Comparison of ENCODE assay signal across 23 cellular contexts in the genomic region with DNA sequence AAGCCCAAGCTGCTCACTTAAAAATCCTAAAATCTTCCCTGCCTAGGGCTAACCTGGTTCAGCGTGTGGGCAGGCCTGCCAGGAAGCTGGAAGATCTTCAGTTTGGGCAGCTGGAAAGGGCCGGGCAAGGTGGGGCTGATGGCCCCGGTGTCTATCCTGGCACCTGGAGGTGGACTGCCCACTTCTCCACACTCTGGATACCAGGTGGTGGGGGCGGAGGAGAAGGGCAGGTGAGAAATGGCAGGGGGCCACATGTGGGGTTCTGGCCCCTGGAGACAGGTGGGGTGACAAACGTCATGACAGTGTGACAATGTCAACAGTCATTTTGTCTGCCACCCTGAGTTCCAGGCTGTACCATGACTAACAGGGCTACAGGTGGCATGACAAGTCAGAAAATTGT.
"Had no signal": no experiment of that assay in that cellular context is flagged by ENCODE, and none has a peak within 500 bp of the region (broad histone marks: within the 10 kb centered on the region; RNA-seq: fewer than 3 reads in every experiment).

No MANE protein-coding gene starts in this region.

- H3K4me3 ChIP-seq: left lung, ovary, prostate gland, thyroid gland, upper lobe of right lung had no signal

- H3K27me3 ChIP-seq: ovary, thyroid gland, upper lobe of right lung had no signal

- H3K27me3 Mint-ChIP-seq: brain had no signal

- H3K9me3 ChIP-seq: left lung, ovary, prostate gland, thyroid gland, upper lobe of right lung had no signal

- ATAC-seq: activated CD8-positive, alpha-beta T cell treated with anti-CD3 and anti-CD28 coated beads for 36 hours; naive thymus-derived CD8-positive, alpha-beta T cell; T-cell had no signal

- H3K4me1 Mint-ChIP-seq: activated CD4-positive, alpha-beta T cell treated with anti-CD3 and anti-CD28 coated beads, Interleukin-2, amount 10 ng/mL, durations not matched to agents 7 days and 5 days; activated naive CD4-positive, alpha-beta T cell treated with anti-CD3 and anti-CD28 coated beads, Interleukin-2, amount 50 U/mL, for 24 hours; mesothelial cell of epicardium; naive thymus-derived CD8-positive, alpha-beta T cell; T-cell had no signal

- H3K4me1 ChIP-seq: left lung, prostate gland, thyroid gland, upper lobe of right lung had no signal

- H3K9me3 Mint-ChIP-seq: activated CD4-positive, alpha-beta T cell treated with anti-CD3 and anti-CD28 coated beads, Interleukin-2, amount 10 ng/mL, durations not matched to agents 7 days and 5 days; activated CD8-positive, alpha-beta T cell treated with anti-CD3 and anti-CD28 coated beads for 36 hours; activated naive CD4-positive, alpha-beta T cell treated with anti-CD3 and anti-CD28 coated beads, Interleukin-2, amount 50 U/mL, for 24 hours; naive thymus-derived CD8-positive, alpha-beta T cell; stimulated activated naive CD8-positive, alpha-beta T cell treated with anti-CD3 and anti-CD28 coated beads, Interleukin-15, Interleukin-2, amounts not matched to agents 100 ng/mL and 50 ng/mL, for 24 hours; T-cell; T-helper 2 cell treated with Interferon-gamma antibody and Interleukin-4, amounts not matched to agents 5 μg/mL and 100 μg/mL, for 36 hours had no signal

- H3K27ac ChIP-seq: left lung, ovary, prostate gland, thyroid gland, upper lobe of right lung, WERI-Rb-1 had no signal

- H3K4me3 Mint-ChIP-seq: activated CD4-positive, alpha-beta T cell treated with anti-CD3 and anti-CD28 coated beads, Interleukin-2, amount 10 ng/mL, durations not matched to agents 7 days and 5 days; activated CD8-positive, alpha-beta T cell treated with anti-CD3 and anti-CD28 coated beads for 36 hours; activated naive CD4-positive, alpha-beta T cell treated with anti-CD3 and anti-CD28 coated beads, Interleukin-2, amount 50 U/mL, for 24 hours; brain; mesothelial cell of epicardium; naive thymus-derived CD8-positive, alpha-beta T cell; stimulated activated naive CD8-positive, alpha-beta T cell treated with anti-CD3 and anti-CD28 coated beads, Interleukin-15, Interleukin-2, amounts not matched to agents 100 ng/mL and 50 ng/mL, for 24 hours; T-cell; T-helper 2 cell treated with Interferon-gamma antibody and Interleukin-4, amounts not matched to agents 5 μg/mL and 100 μg/mL, for 36 hours had no signal

- H3K36me3 Mint-ChIP-seq: activated naive CD4-positive, alpha-beta T cell treated with anti-CD3 and anti-CD28 coated beads, Interleukin-2, amount 50 U/mL, for 24 hours; brain; mesothelial cell of epicardium; naive thymus-derived CD8-positive, alpha-beta T cell; T-cell had no signal

- H3K27ac Mint-ChIP-seq: activated CD4-positive, alpha-beta T cell treated with anti-CD3 and anti-CD28 coated beads, Interleukin-2, amount 10 ng/mL, durations not matched to agents 7 days and 5 days; activated CD8-positive, alpha-beta T cell treated with anti-CD3 and anti-CD28 coated beads for 36 hours; activated naive CD4-positive, alpha-beta T cell treated with anti-CD3 and anti-CD28 coated beads, Interleukin-2, amount 50 U/mL, for 24 hours; brain; mesothelial cell of epicardium; naive thymus-derived CD8-positive, alpha-beta T cell; stimulated activated naive CD8-positive, alpha-beta T cell treated with anti-CD3 and anti-CD28 coated beads, Interleukin-15, Interleukin-2, amounts not matched to agents 100 ng/mL and 50 ng/mL, for 24 hours; T-cell; T-helper 2 cell treated with Interferon-gamma antibody and Interleukin-4, amounts not matched to agents 5 μg/mL and 100 μg/mL, for 36 hours had no signal

- FAIRE-seq: TTC549 had no signal

- H3K36me3 ChIP-seq: left lung, ovary, prostate gland, thyroid gland, upper lobe of right lung, WERI-Rb-1 had no signal

- DNase-seq: activated CD4-positive, alpha-beta T cell treated with anti-CD3 and anti-CD28 coated beads, Interleukin-2, amount 10 ng/mL, durations not matched to agents 7 days and 5 days; activated CD4-positive, CD25-positive, alpha-beta regulatory T cell treated with anti-CD3 and anti-CD28 coated beads, Interleukin-2, amount 50 U/mL, for 72 hours; activated CD8-positive, alpha-beta T cell treated with anti-CD3 and anti-CD28 coated beads for 36 hours; activated gamma-delta T cell treated with Interleukin-2 at 50 U/mL for 16 hours; activated T-cell treated with anti-CD3 and anti-CD28 coated beads, Interleukin-2, amount 50 U/mL, for 1 hour; anterior cingulate cortex; left lung; naive thymus-derived CD8-positive, alpha-beta T cell; ovary; stimulated activated CD4-positive, alpha-beta T cell treated with anti-CD3 and anti-CD28 coated beads, Interleukin-12 subunit alpha, Interleukin-12 subunit beta, amount 100 ng/mL, for 4 hours; stimulated activated CD4-positive, alpha-beta T cell treated with anti-CD3 and anti-CD28 coated beads, Interleukin-4, amount 100 ng/mL, for 4 hours; substantia nigra; T-cell; thyroid gland; upper lobe of right lung; WERI-Rb-1 had no signal
